1 cellular context compared by ENCODE assay signal in genomic region chr14:69152944-69153847, GRCh38.
TF ChIP-seq lines count a peak whose summit lies in the region.

A gene with protein sequence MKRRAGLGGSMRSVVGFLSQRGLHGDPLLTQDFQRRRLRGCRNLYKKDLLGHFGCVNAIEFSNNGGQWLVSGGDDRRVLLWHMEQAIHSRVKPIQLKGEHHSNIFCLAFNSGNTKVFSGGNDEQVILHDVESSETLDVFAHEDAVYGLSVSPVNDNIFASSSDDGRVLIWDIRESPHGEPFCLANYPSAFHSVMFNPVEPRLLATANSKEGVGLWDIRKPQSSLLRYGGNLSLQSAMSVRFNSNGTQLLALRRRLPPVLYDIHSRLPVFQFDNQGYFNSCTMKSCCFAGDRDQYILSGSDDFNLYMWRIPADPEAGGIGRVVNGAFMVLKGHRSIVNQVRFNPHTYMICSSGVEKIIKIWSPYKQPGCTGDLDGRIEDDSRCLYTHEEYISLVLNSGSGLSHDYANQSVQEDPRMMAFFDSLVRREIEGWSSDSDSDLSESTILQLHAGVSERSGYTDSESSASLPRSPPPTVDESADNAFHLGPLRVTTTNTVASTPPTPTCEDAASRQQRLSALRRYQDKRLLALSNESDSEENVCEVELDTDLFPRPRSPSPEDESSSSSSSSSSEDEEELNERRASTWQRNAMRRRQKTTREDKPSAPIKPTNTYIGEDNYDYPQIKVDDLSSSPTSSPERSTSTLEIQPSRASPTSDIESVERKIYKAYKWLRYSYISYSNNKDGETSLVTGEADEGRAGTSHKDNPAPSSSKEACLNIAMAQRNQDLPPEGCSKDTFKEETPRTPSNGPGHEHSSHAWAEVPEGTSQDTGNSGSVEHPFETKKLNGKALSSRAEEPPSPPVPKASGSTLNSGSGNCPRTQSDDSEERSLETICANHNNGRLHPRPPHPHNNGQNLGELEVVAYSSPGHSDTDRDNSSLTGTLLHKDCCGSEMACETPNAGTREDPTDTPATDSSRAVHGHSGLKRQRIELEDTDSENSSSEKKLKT (minus strand): TSS chr14:69153119. CDS start chr14:69152978, 141 bp downstream.

TF ChIP-seq in GM23338, 12 proteins besides CTCF, POLR2A, EP300 and RAD21:
- TF ChIP-seq POLR2AphosphoS5 (IDR thresholded peaks at IDR 0.05; ENCODE audit: low read depth) (peak; percentile 36; the same call in 1 of the 2 replicates), CREB1 (CRISPR knock-in tag; IDR thresholded peaks at IDR 0.05; ENCODE audit: low read depth) (no peak), ZNF114 (CRISPR knock-in tag; IDR thresholded peaks at IDR 0.05) (no peak)
TF ChIP-seq in GM23338: peak in this region for 1.
